1 cellular context compared by ENCODE assay signal in the genomic region with DNA sequence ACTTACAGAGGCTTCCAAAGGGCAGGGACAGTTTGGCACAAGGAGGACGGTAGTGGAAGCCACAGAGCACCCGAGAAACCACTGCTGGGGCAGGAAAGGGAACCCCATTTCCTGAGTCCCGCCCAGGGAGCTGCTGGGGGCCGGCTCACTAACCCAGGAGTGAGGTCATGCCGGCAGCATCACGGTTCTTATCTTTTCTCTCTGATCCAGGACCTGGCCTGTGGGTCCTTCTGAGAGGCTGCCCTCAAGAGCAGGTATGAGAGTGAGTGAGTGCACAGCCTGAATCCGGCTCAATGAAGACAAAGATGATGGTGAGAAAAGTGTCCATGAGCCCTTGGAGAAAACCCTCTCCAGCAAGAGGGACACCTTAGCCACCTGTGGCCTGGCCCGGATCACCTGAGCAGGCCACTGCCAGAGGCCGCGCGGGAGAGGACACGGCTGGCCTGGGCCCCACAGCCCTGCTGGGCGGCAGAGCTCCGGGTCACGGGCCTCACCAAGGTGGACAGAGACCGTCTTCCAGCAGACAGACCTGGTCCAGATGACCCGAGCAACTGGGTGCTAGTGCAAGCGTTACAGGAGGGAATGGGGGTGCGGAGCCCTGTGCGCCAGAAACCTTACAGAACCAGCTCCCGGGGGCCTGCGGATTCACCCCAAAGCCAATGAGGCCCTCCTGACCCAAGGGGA.
TF ChIP-seq lines count a peak whose summit lies in the region.

No MANE protein-coding gene starts in this region.

TF ChIP-seq in IMR-90, 13 proteins besides CTCF, POLR2A, EP300 and RAD21 (continued from another document):
- TF ChIP-seq SMC3 (IDR thresholded peaks at IDR 0.05; ENCODE audit: low read depth, low read length) = no peak
- TF ChIP-seq, protein P1, sequence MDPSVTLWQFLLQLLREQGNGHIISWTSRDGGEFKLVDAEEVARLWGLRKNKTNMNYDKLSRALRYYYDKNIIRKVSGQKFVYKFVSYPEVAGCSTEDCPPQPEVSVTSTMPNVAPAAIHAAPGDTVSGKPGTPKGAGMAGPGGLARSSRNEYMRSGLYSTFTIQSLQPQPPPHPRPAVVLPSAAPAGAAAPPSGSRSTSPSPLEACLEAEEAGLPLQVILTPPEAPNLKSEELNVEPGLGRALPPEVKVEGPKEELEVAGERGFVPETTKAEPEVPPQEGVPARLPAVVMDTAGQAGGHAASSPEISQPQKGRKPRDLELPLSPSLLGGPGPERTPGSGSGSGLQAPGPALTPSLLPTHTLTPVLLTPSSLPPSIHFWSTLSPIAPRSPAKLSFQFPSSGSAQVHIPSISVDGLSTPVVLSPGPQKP (IDR thresholded peaks at IDR 0.05; ENCODE audit: borderline replicate concordance, low read depth, low read length) = no peak
